ENCODE assay signal across 9 cellular contexts in genomic region chr3:170584585-170585007, GRCh38. TPM values are rescaled to one million over a fixed set of nuclear protein-coding genes. Genes with fewer than 3 reads are reported as not detected.
DNase-seq lines count a peak whose midpoint lies in the region; ATAC-seq and TF ChIP-seq lines count a peak whose summit lies in the region.
"Had no signal": no experiment of that assay in that cellular context is flagged by ENCODE, and none has a peak within 500 bp of the region (broad histone marks: within the 10 kb centered on the region; RNA-seq: fewer than 3 reads in every experiment).

No MANE protein-coding gene starts in this region.

- H3K27ac ChIP-seq in OCI-LY7 (ENCODE audit: low read depth, low read length, poor library complexity, severe bottlenecking) (no peak overlapping the region), heart right ventricle (no peak overlapping the region)
- H3K27ac ChIP-seq: ascending aorta had no signal

- H3K4me2 ChIP-seq in OCI-LY7 (ENCODE audit: low read length), result no peak overlapping the region

- H3K4me1 Mint-ChIP-seq in activated naive CD8-positive, alpha-beta T cell treated with anti-CD3 and anti-CD28 coated beads, Interleukin-2, amount 50 U/mL, for 24 hours, result no peaks in the 10 kb centered on the region
- H3K4me1 Mint-ChIP-seq in progenitor cell of endocrine pancreas (ENCODE audit: low read depth), result peaks cover 10% of the 10 kb centered on the region

- no peak overlapping the region for H3K4me3 Mint-ChIP-seq in activated naive CD8-positive, alpha-beta T cell treated with anti-CD3 and anti-CD28 coated beads, Interleukin-2, amount 50 U/mL, for 24 hours
- H3K4me3 Mint-ChIP-seq in progenitor cell of endocrine pancreas (ENCODE audit: low read depth), result peak overlapping the region; percentile 64

- H3K4me1 ChIP-seq in OCI-LY7 (ENCODE audit: insufficient read depth, low read length, poor library complexity, severe bottlenecking) (no peaks in the 10 kb centered on the region), heart right ventricle (peaks cover 0 to 15% (median 11%) of the 10 kb centered on the region in 9 donors)

- no peaks in the 10 kb centered on the region for H4K20me1 ChIP-seq in OCI-LY7 (ENCODE audit: insufficient read depth, low read length)

- no peak for TF ChIP-seq CTCF in OCI-LY7 (conservative IDR thresholded peaks at IDR 0.05; ENCODE audit: low read length)
- TF ChIP-seq CTCF in heart right ventricle (IDR thresholded peaks at IDR 0.05), result no peak
- TF ChIP-seq CTCF in progenitor cell of endocrine pancreas (IDR thresholded peaks at IDR 0.05; ENCODE audit: unreplicated experiment), result no peak

- no peak overlapping the region for H3K27ac Mint-ChIP-seq in activated naive CD8-positive, alpha-beta T cell treated with anti-CD3 and anti-CD28 coated beads, Interleukin-2, amount 50 U/mL, for 24 hours
- H3K27ac Mint-ChIP-seq in progenitor cell of endocrine pancreas, result no peak overlapping the region

- H3K9me2 ChIP-seq in OCI-LY7 (ENCODE audit: insufficient read depth, low read length), result no peaks in the 10 kb centered on the region

- POLR2A ChIA-PET in OCI-LY7 (lab: Charles Lee), result interaction anchor here (0.7 kb wide), 1 partner anchor 1031 kb away, joined by 3 read pairs; no protein-coding TSS in a partner anchor

- H3K27me3 ChIP-seq in heart right ventricle, result peaks cover 7 to 79% (median 43%) of the 10 kb centered on the region in 7 donors

- 1 to 4% methylated on average over 20 of the region's 20 CpGs for WGBS in heart right ventricle, 2 donors

- H3K36me3 ChIP-seq in OCI-LY7 (ENCODE audit: insufficient read depth, low read length), result no peaks in the 10 kb centered on the region
- H3K36me3 ChIP-seq in heart right ventricle, result no peaks in the 10 kb centered on the region
- H3K36me3 ChIP-seq: ascending aorta had no signal

- CTCF ChIA-PET in OCI-LY7 (lab: Charles Lee; ENCODE audit: unreplicated experiment), result no interaction called here

- peak; percentile 29 to 48 for DNase-seq in activated CD4-positive, alpha-beta T cell treated with anti-CD3 and anti-CD28 coated beads for 24 hours (ENCODE audit: low read depth in 2 of 2)
- no peak for DNase-seq in activated CD4-positive, alpha-beta T cell treated with anti-CD3 and anti-CD28 coated beads for 1 hour
- DNase-seq in OCI-LY7 (ENCODE audit: low spot score), result peak; percentile 29
- peak; percentile 65 for DNase-seq in activated naive CD8-positive, alpha-beta T cell treated with anti-CD3 and anti-CD28 coated beads, Interleukin-2, amount 50 U/mL, for 24 hours
- peak; percentile 61 to 75 for DNase-seq in heart right ventricle
- peak; percentile 80 for DNase-seq in progenitor cell of endocrine pancreas (ENCODE audit: low spot score, unreplicated experiment)
- DNase-seq in GM19238 (ENCODE audit: insufficient read length, low spot score), result no peak

- no peak for ATAC-seq in activated naive CD8-positive, alpha-beta T cell treated with anti-CD3 and anti-CD28 coated beads, Interleukin-2, amount 50 U/mL, for 24 hours
- ATAC-seq in heart right ventricle (peak in 7 of 8 donors; percentile 76 to 93 (median 93)), HG02798 (IDR thresholded peaks at IDR 0.05; ENCODE audit: poor library complexity, unreplicated experiment) (no peak)

- H3K79me2 ChIP-seq in OCI-LY7 (ENCODE audit: insufficient read depth, low read depth, low read length), result no peaks in the 10 kb centered on the region

- peaks cover 2% of the 10 kb centered on the region for H3K36me3 Mint-ChIP-seq in activated naive CD8-positive, alpha-beta T cell treated with anti-CD3 and anti-CD28 coated beads, Interleukin-2, amount 50 U/mL, for 24 hours (ENCODE audit: low read depth)
- no peaks in the 10 kb centered on the region for H3K36me3 Mint-ChIP-seq in progenitor cell of endocrine pancreas (ENCODE audit: insufficient read depth)

- H3K4me3 ChIP-seq in OCI-LY7 (ENCODE audit: low read depth, low read length, poor library complexity, severe bottlenecking) (no peak overlapping the region), heart right ventricle (peak overlapping the region in 1 of 10 donors; percentile 44)

- H3K9me3 ChIP-seq in OCI-LY7 (ENCODE audit: low read length), result no peaks in the 10 kb centered on the region
- peaks cover 0 to 4% (median 0%) of the 10 kb centered on the region in 11 donors for H3K9me3 ChIP-seq in heart right ventricle
- H3K9me3 ChIP-seq: ascending aorta had no signal

- BruUV-seq in OCI-LY7 (replicated peaks; lab: Mats Ljungman, UMichigan), result no TSS peak

- intact Hi-C loops in OCI-LY7 (cut with micrococcal nuclease; ENCODE audit: unreplicated experiment), result no loop called here
- intact Hi-C loops in heart right ventricle (cut with DNase I), result no loop called here

- no peak overlapping the region for H2AFZ ChIP-seq in OCI-LY7 (ENCODE audit: low read length)

- H3K9me3 Mint-ChIP-seq in activated naive CD8-positive, alpha-beta T cell treated with anti-CD3 and anti-CD28 coated beads, Interleukin-2, amount 50 U/mL, for 24 hours, result peaks cover 15% of the 10 kb centered on the region
- H3K9me3 Mint-ChIP-seq in progenitor cell of endocrine pancreas (ENCODE audit: low read depth), result no peaks in the 10 kb centered on the region

- peaks cover 61% of the 10 kb centered on the region for H3K27me3 Mint-ChIP-seq in activated naive CD8-positive, alpha-beta T cell treated with anti-CD3 and anti-CD28 coated beads, Interleukin-2, amount 50 U/mL, for 24 hours
- peaks cover 60% of the 10 kb centered on the region for H3K27me3 Mint-ChIP-seq in progenitor cell of endocrine pancreas

RNA-seq across cellular contexts. Expression of gene SLC7A14, which starts 1.3 kb away (rescaled TPM):
- total RNA-seq in OCI-LY7 (2014; rRNA removed; shearing (Covaris generic)), result 0.03 TPM in 1 of 2 replicates, not detected in the other
- total RNA-seq in OCI-LY7 (2022) (not detected in 2 replicates), heart right ventricle (not detected), progenitor cell of endocrine pancreas (0.93 and 1.2 TPM in 2 replicates)
- polyA plus RNA-seq in heart right ventricle, result under 1 TPM in 1 of 2 donors, not detected in 1; under 0.01 TPM
- total RNA-seq: ascending aorta had no signal

Comparison
In these comparisons a context has a peak if more than half of its experiments do, and no peak if none do; other contexts are left out.
1. DNase-seq: peak in activated CD4-positive, alpha-beta T cell treated with anti-CD3 and anti-CD28 coated beads for 24 hours (2 of 2), OCI-LY7 (single experiment), activated naive CD8-positive, alpha-beta T cell treated with anti-CD3 and anti-CD28 coated beads, Interleukin-2, amount 50 U/mL, for 24 hours (single experiment), heart right ventricle (2 of 2) and progenitor cell of endocrine pancreas (single experiment); none in activated CD4-positive, alpha-beta T cell treated with anti-CD3 and anti-CD28 coated beads for 1 hour (single experiment) and GM19238 (single experiment).
2. ATAC-seq: peak in heart right ventricle (7 of 8); none in activated naive CD8-positive, alpha-beta T cell treated with anti-CD3 and anti-CD28 coated beads, Interleukin-2, amount 50 U/mL, for 24 hours (single experiment) and HG02798 (single experiment).